ENCODE assay signal across 11 cellular contexts in genomic region chr7:66352071-66352470, GRCh38.
DNase-seq lines count a peak whose midpoint lies in the region; ATAC-seq, FAIRE-seq and TF ChIP-seq lines count a peak whose summit lies in the region.
"Had no signal": no experiment of that assay in that cellular context is flagged by ENCODE, and none has a peak within 500 bp of the region (broad histone marks: within the 10 kb centered on the region; RNA-seq: fewer than 3 reads in every experiment).

No MANE protein-coding gene starts in this region.

- H3K9me3 ChIP-seq in PC-3 (ENCODE audit: low read length) (no peaks in the 10 kb centered on the region), endothelial cell of umbilical vein (replicated peaks; ENCODE audit: control insufficient read depth, insufficient read depth, low read length) (no peaks in the 10 kb centered on the region), Karpas-422 (ENCODE audit: low read length) (no peaks in the 10 kb centered on the region)

- H3K4me3 Mint-ChIP-seq in mesothelial cell of epicardium, result no peak overlapping the region
- H3K4me3 Mint-ChIP-seq: naive B cell had no signal

- TF ChIP-seq CTCF in C4-2B (conservative IDR thresholded peaks at IDR 0.05), result no peak
- no peak for TF ChIP-seq CTCF in PC-3 (conservative IDR thresholded peaks at IDR 0.05; ENCODE audit: low read depth, low read length)
- TF ChIP-seq CTCF in endothelial cell of umbilical vein (IDR thresholded peaks at IDR 0.05; ENCODE audit: extremely low read depth in 1 of 2, insufficient read depth in 1 of 2, low read depth in 1 of 2, low read length in 2 of 2), result no peak
- TF ChIP-seq CTCF in mesothelial cell of epicardium (IDR thresholded peaks at IDR 0.05; ENCODE audit: unreplicated experiment), result no peak

- TF ChIP-seq POLR2A in endothelial cell of umbilical vein (IDR thresholded peaks at IDR 0.05; ENCODE audit: low read depth, low read length), result no peak

- H3K36me3 ChIP-seq in PC-3 (ENCODE audit: low read depth, low read length) (no peaks in the 10 kb centered on the region), endothelial cell of umbilical vein (ENCODE audit: control insufficient read depth in 2 of 2, extremely low read depth in 1 of 2, insufficient read depth in 2 of 2, low read length in 2 of 2) (no peaks in the 10 kb centered on the region), Karpas-422 (ENCODE audit: insufficient read depth, low read length) (no peaks in the 10 kb centered on the region)

- H3K27ac Mint-ChIP-seq in mesothelial cell of epicardium, result peak overlapping the region; percentile 34

- H2AFZ ChIP-seq in PC-3 (ENCODE audit: low read length) (no peak overlapping the region), endothelial cell of umbilical vein (ENCODE audit: low read depth, low read length) (no peak overlapping the region), Karpas-422 (ENCODE audit: low read length) (no peak overlapping the region)

- H3K9me3 Mint-ChIP-seq in mesothelial cell of epicardium, result peaks cover 4% of the 10 kb centered on the region

- peak; percentile 27; the same call in 1 of the 2 replicates for ATAC-seq in PC-3
- no peak for ATAC-seq in HG03095 (IDR thresholded peaks at IDR 0.05; ENCODE audit: unreplicated experiment)
- ATAC-seq in GM21526 (IDR thresholded peaks at IDR 0.05; ENCODE audit: low FRiP score, unreplicated experiment), result no peak
- ATAC-seq in HG02759 (IDR thresholded peaks at IDR 0.05; ENCODE audit: unreplicated experiment), result no peak

- no peaks in the 10 kb centered on the region for H3K4me1 Mint-ChIP-seq in mesothelial cell of epicardium

- BruUV-seq in PC-3 (replicated peaks; lab: Mats Ljungman, UMichigan), result no TSS peak
- no TSS peak for BruUV-seq in endothelial cell of umbilical vein (replicated peaks; lab: Mats Ljungman, UMichigan)

- H3K9ac ChIP-seq in PC-3 (ENCODE audit: low read length), result no peak overlapping the region
- H3K9ac ChIP-seq in endothelial cell of umbilical vein (replicated peaks; ENCODE audit: extremely low read depth, insufficient read depth, low read length), result no peak overlapping the region
- H3K9ac ChIP-seq in Karpas-422 (ENCODE audit: low read length), result no peak overlapping the region

- no peaks in the 10 kb centered on the region for H3K9me1 ChIP-seq in endothelial cell of umbilical vein (replicated peaks; ENCODE audit: control insufficient read depth, extremely low read depth, insufficient read depth, low read length)

- DNase-seq in PC-3 (no peak), endothelial cell of umbilical vein (ENCODE audit: low read depth, low spot score) (peak; percentile 47), mesothelial cell of epicardium (ENCODE audit: low spot score in 2 of 2, unreplicated experiment in 2 of 2) (no peak), Karpas-422 (no peak)
- DNase-seq: COR-L47, MV-4-11, naive B cell had no signal

- H3K4me1 ChIP-seq in PC-3 (ENCODE audit: insufficient read depth, low read length), result no peaks in the 10 kb centered on the region
- H3K4me1 ChIP-seq in endothelial cell of umbilical vein (ENCODE audit: control insufficient read depth, extremely low read depth, insufficient read depth, low read length), result no peaks in the 10 kb centered on the region
- no peaks in the 10 kb centered on the region for H3K4me1 ChIP-seq in Karpas-422 (ENCODE audit: low read length)

- H3K4me2 ChIP-seq in PC-3 (ENCODE audit: low read length) (no peak overlapping the region), endothelial cell of umbilical vein (ENCODE audit: insufficient read depth, low read length) (no peak overlapping the region), Karpas-422 (ENCODE audit: low read depth, low read length, poor library complexity, severe bottlenecking) (no peak overlapping the region)

- intact Hi-C loops in PC-3 (cut with micrococcal nuclease), result no loop called here
- intact Hi-C loops in endothelial cell of umbilical vein (cut with micrococcal nuclease), result no loop called here

- H3K4me3 ChIP-seq in PC-3 (ENCODE audit: low read length), result no peak overlapping the region
- H3K4me3 ChIP-seq in endothelial cell of umbilical vein (replicated peaks in 1 of 3; ENCODE audit: insufficient read depth in 1 of 3, low read depth in 1 of 3, low read length in 3 of 3), result no peak overlapping the region
- no peak overlapping the region for H3K4me3 ChIP-seq in Karpas-422 (ENCODE audit: low read length)

- peaks cover 2% of the 10 kb centered on the region for H3K36me3 Mint-ChIP-seq in mesothelial cell of epicardium

- 0 out of 2 replicates have a peak overlapping the region, but pooled peaks have one; percentile 23 for H3K27ac ChIP-seq in C4-2B
- H3K27ac ChIP-seq in PC-3 (ENCODE audit: low read length), result no peak overlapping the region
- no peak overlapping the region for H3K27ac ChIP-seq in endothelial cell of umbilical vein (ENCODE audit: insufficient read depth, low read depth, low read length)
- no peak overlapping the region for H3K27ac ChIP-seq in Karpas-422 (ENCODE audit: low read length)

- FAIRE-seq in endothelial cell of umbilical vein (lab: Jason Lieb, UNC), result no peak

- no peaks in the 10 kb centered on the region for H3K79me2 ChIP-seq in PC-3 (ENCODE audit: low read length)
- H3K79me2 ChIP-seq in endothelial cell of umbilical vein (ENCODE audit: control insufficient read depth, insufficient read depth, low read length), result no peaks in the 10 kb centered on the region
- H3K79me2 ChIP-seq in Karpas-422 (ENCODE audit: low read length), result no peaks in the 10 kb centered on the region

- no peaks in the 10 kb centered on the region for H3F3A ChIP-seq in PC-3 (ENCODE audit: low read length, unreplicated experiment)

- CTCF ChIA-PET in PC-3 (lab: Charles Lee), result no interaction called here
- CTCF ChIA-PET in endothelial cell of umbilical vein (lab: Charles Lee), result interaction anchor here (0.7 to 1.5 kb wide), 2 partner anchors 62 to 171 kb away, joined by 3 read pairs; no protein-coding TSS in a partner anchor

- H3K9me2 ChIP-seq in PC-3 (replicated peaks; ENCODE audit: low read length), result no peaks in the 10 kb centered on the region
- H3K9me2 ChIP-seq in Karpas-422 (replicated peaks; ENCODE audit: insufficient read depth, low read length), result no peaks in the 10 kb centered on the region

- dilution Hi-C loops in endothelial cell of umbilical vein (cut with MboI; ENCODE audit: extremely low pct_ligation_motif_present, low sequenced_read_pairs), result no loop called here

- POLR2A ChIA-PET in PC-3 (lab: Charles Lee; ENCODE audit: unreplicated experiment) (no interaction called here), endothelial cell of umbilical vein (lab: Charles Lee) (no interaction called here)

- no peaks in the 10 kb centered on the region for H3K27me3 Mint-ChIP-seq in mesothelial cell of epicardium (ENCODE audit: low read depth)
- H3K27me3 Mint-ChIP-seq: naive B cell had no signal

- H4K20me1 ChIP-seq in PC-3 (ENCODE audit: low read length), result no peaks in the 10 kb centered on the region
- H4K20me1 ChIP-seq in endothelial cell of umbilical vein (replicated peaks; ENCODE audit: control insufficient read depth, extremely low read depth, insufficient read depth, low read length), result no peaks in the 10 kb centered on the region
- H4K20me1 ChIP-seq in Karpas-422 (ENCODE audit: insufficient read depth, low read depth, low read length), result no peaks in the 10 kb centered on the region

- no peaks in the 10 kb centered on the region for H3K27me3 ChIP-seq in PC-3 (ENCODE audit: low read length)
- H3K27me3 ChIP-seq in endothelial cell of umbilical vein (ENCODE audit: control insufficient read depth in 2 of 2, insufficient read depth in 2 of 2, low read length in 2 of 2), result no peaks in the 10 kb centered on the region
- H3K27me3 ChIP-seq in Karpas-422 (ENCODE audit: low read length), result no peaks in the 10 kb centered on the region

TF ChIP-seq in endothelial cell of umbilical vein, 7 proteins besides CTCF, POLR2A, EP300 and RAD21:
- TF ChIP-seq POLR2AphosphoS5 (IDR thresholded peaks at IDR 0.05; ENCODE audit: insufficient read depth, low read depth, low read length), result no peak
- TF ChIP-seq GATA2 (IDR thresholded peaks at IDR 0.05; ENCODE audit: insufficient read depth, insufficient read length, low read depth, low read length), result no peak
- TF ChIP-seq EZH2 (IDR thresholded peaks at IDR 0.05; ENCODE audit: borderline replicate concordance, low read depth, low read length, severe bottlenecking), result no peak
- TF ChIP-seq MYC (IDR thresholded peaks at IDR 0.05; ENCODE audit: low read depth, low read length), result no peak
- TF ChIP-seq MAX (IDR thresholded peaks at IDR 0.05; ENCODE audit: insufficient read depth, insufficient read length), result no peak
- no peak for TF ChIP-seq FOS (IDR thresholded peaks at IDR 0.05; ENCODE audit: borderline replicate concordance, insufficient read depth, low read length)
- TF ChIP-seq JUN (IDR thresholded peaks at IDR 0.05; ENCODE audit: borderline replicate concordance, insufficient read depth, insufficient read length, low read depth), result no peak
TF ChIP-seq in endothelial cell of umbilical vein: peak in this region for 0.
